19 cellular contexts compared by ENCODE assay signal in the genomic region with DNA sequence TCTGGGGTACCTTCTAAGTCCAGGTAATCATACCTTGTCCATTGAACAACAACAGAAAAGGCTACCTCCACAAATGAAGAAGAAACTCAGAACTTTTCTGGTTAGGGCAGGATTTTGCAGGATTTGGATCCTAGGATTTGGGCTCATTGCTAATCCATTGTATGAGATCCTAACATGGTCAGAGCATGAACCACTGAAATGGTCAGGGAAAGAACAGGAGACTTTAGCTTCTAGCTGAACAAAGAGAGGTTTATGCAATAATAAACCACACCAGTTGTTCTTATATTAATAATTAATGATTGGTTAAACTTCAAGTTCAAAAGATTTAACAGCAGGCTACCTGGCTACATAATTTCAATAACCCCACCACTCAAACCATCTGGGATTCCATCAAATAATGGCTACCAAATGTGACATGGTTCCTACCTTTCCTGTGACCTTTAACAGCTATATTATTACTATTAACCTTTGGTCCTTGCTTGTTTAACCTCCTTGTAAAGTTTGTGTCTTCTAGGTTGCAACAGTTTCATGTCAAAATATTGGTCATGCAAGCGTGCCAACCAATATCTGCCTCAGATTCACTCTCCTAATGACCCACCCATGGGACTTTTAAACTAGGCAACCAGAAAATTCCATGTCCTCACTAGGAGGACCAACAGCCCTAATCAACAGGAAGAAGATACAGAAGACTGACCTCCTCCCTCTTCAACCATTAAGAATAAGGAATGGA.
A peak's percentile ranks its signal among the peaks of the same experiment; 100 is the strongest.
DNase-seq lines count a peak whose midpoint lies in the region; ATAC-seq, FAIRE-seq and TF ChIP-seq lines count a peak whose summit lies in the region.
"Had no signal": no experiment of that assay in that cellular context is flagged by ENCODE, and none has a peak within 500 bp of the region (broad histone marks: within the 10 kb centered on the region; RNA-seq: fewer than 3 reads in every experiment).

No MANE protein-coding gene starts in this region.

- FAIRE-seq in HepG2 (lab: Jason Lieb, UNC), result no peak
- FAIRE-seq: A549, G401.6, GM12891, GM18507 had no signal

- H3K9ac ChIP-seq in liver (ENCODE audit: low read depth in 1 of 2, low read length in 2 of 2) (no peak overlapping the region), HepG2 (ENCODE audit: insufficient read depth, low read depth, low read length) (no peak overlapping the region)
- H3K9ac ChIP-seq: BLaER1 treated with 17β-estradiol and CSF1 and Interleukin-3, amounts not matched to agents 10 nM and 100 nM had no signal

- POLR2A ChIA-PET in HepG2 (lab: Yijun Ruan, JAX), result no interaction called here

- in situ Hi-C loops in HepG2 (cut with HindIII; ENCODE audit: extremely low pct_ligation_motif_present, low pct_unique_long_range_greater_than_20kb), result no loop called here

- no peak overlapping the region for H3K4me2 ChIP-seq in HepG2 (ENCODE audit: low read depth, low read length)
- H3K4me2 ChIP-seq: A549; BLaER1 treated with 17β-estradiol and CSF1 and Interleukin-3, amounts not matched to agents 10 nM and 100 nM had no signal

- no peak for TF ChIP-seq CTCF in liver (IDR thresholded peaks at IDR 0.05; ENCODE audit: low read depth, low read length, missing input control)
- no peak for TF ChIP-seq CTCF in HepG2 (CRISPR knock-in tag; IDR thresholded peaks at IDR 0.05)
- no peak for TF ChIP-seq CTCF in right lobe of liver (IDR thresholded peaks at IDR 0.05)

- no peaks in the 10 kb centered on the region for H4K20me1 ChIP-seq in HepG2 (ENCODE audit: insufficient read depth, low read length)
- H4K20me1 ChIP-seq: BLaER1 treated with 17β-estradiol and CSF1 and Interleukin-3, amounts not matched to agents 10 nM and 100 nM had no signal

- ATAC-seq in HepG2 (no peak), right lobe of liver (peak; percentile 74 to 97 (median 92)), GM18505 (IDR thresholded peaks at IDR 0.05; ENCODE audit: unreplicated experiment) (no peak)
- ATAC-seq: A549; CD8-positive, alpha-beta T cell had no signal

- intact Hi-C loops in HepG2 (cut with micrococcal nuclease; ENCODE audit: unreplicated experiment) (no loop called here), right lobe of liver (cut with DNase I) (no loop called here)

- TF ChIP-seq RAD21 in liver (IDR thresholded peaks at IDR 0.05), result peak; percentile 29 to 42
- TF ChIP-seq RAD21 in HepG2 (CRISPR knock-in tag; IDR thresholded peaks at IDR 0.05), result no peak

- no peak for DNase-seq in HepG2 (ENCODE audit: low spot score)
- DNase-seq in right lobe of liver, result peak in 1 of 3 donors; percentile 51
- DNase-seq in NCI-H187 (lab: John Stamatoyannopoulos, UW), result no peak
- DNase-seq: AML-193; Caco-2; Calu3; CD4-positive, alpha-beta T cell; CD8-positive, alpha-beta T cell; DMS79 treated with DMSO at 0.1 percent for 48 hours; GF-D8 had no signal

- CTCF ChIA-PET in HepG2 (lab: Yijun Ruan, JAX; ENCODE audit: low intra/inter-chr PET ratio, low total read pairs), result no interaction called here

- no peaks in the 10 kb centered on the region for H3K79me2 ChIP-seq in HepG2 (ENCODE audit: insufficient read depth, low read length)

- no peak for TF ChIP-seq POLR2A in HepG2 (IDR thresholded peaks at IDR 0.05; ENCODE audit: insufficient read depth in 1 of 2, low read depth in 2 of 2, low read length in 2 of 2)
- TF ChIP-seq POLR2A in right lobe of liver (IDR thresholded peaks at IDR 0.05), result no peak
- no peak for TF ChIP-seq POLR2A in GM18505 (IDR thresholded peaks at IDR 0.05; ENCODE audit: borderline replicate concordance, extremely low read depth, insufficient read depth, insufficient read length)

- H3K27me3 ChIP-seq in liver (ENCODE audit: control insufficient read depth in 4 of 4, insufficient read depth in 4 of 4, low read length in 3 of 4) (no peaks in the 10 kb centered on the region), HepG2 (ENCODE audit: control insufficient read depth in 1 of 2, insufficient read depth in 2 of 2, low read length in 2 of 2) (no peaks in the 10 kb centered on the region), right lobe of liver (no peaks in the 10 kb centered on the region)
- H3K27me3 ChIP-seq: BLaER1 treated with 17β-estradiol and CSF1 and Interleukin-3, amounts not matched to agents 10 nM and 100 nM had no signal

- TF ChIP-seq EP300 in HepG2 (IDR thresholded peaks at IDR 0.05; ENCODE audit: low read depth in 2 of 2, low read length in 2 of 2) (no peak), HepG2 (CRISPR knock-in tag; IDR thresholded peaks at IDR 0.05; ENCODE audit: borderline replicate concordance) (no peak)

- H3K4me3 ChIP-seq in liver (ENCODE audit: low read depth in 1 of 3, low read length in 3 of 3) (no peak overlapping the region), HepG2 (replicated peaks in 1 of 3; ENCODE audit: insufficient read depth in 1 of 3, low read depth in 2 of 3, low read length in 3 of 3) (no peak overlapping the region), right lobe of liver (no peak overlapping the region)
- H3K4me3 ChIP-seq: A549; BLaER1 treated with 17β-estradiol and CSF1 and Interleukin-3, amounts not matched to agents 10 nM and 100 nM had no signal

- H2AFZ ChIP-seq in HepG2 (ENCODE audit: low read length), result no peak overlapping the region

- WGBS in liver, result 33% methylated on average over 1 of the region's 1 CpG
- 16% methylated on average over 1 of the region's 1 CpG for WGBS in HepG2 (ENCODE audit: low lambda C conversion rate)
- WGBS in right lobe of liver (ENCODE audit: insufficient coverage, low coverage, low lambda C conversion rate, missing lambda C conversion rate), result 13% methylated on average over 1 of the region's 1 CpG

- H3K27ac ChIP-seq in liver (ENCODE audit: low read depth in 1 of 2, low read length in 2 of 2) (peak overlapping the region; percentile 12), HepG2 (ENCODE audit: extremely low read length, insufficient read depth, low read length) (no peak overlapping the region), right lobe of liver (peak overlapping the region in 2 of 3 donors; percentile 60 to 66)
- H3K27ac ChIP-seq: 22Rv1; A549; BLaER1 treated with 17β-estradiol and CSF1 and Interleukin-3, amounts not matched to agents 10 nM and 100 nM; C4-2B had no signal

- H3K9me3 ChIP-seq in liver (ENCODE audit: control insufficient read depth in 4 of 4, low read length in 3 of 4) (no peaks in the 10 kb centered on the region), HepG2 (ENCODE audit: low read length) (no peaks in the 10 kb centered on the region), right lobe of liver (no peaks in the 10 kb centered on the region)
- H3K9me3 ChIP-seq: A549; BLaER1 treated with 17β-estradiol and CSF1 and Interleukin-3, amounts not matched to agents 10 nM and 100 nM; Caco-2 had no signal

- peaks cover 3 to 14% (median 5%) of the 10 kb centered on the region in 4 donors for H3K4me1 ChIP-seq in liver (ENCODE audit: control insufficient read depth in 4 of 4, insufficient read depth in 4 of 4, low read length in 3 of 4)
- no peaks in the 10 kb centered on the region for H3K4me1 ChIP-seq in HepG2 (ENCODE audit: insufficient read depth, low read length)
- peaks cover 0 to 16% (median 2%) of the 10 kb centered on the region in 4 donors for H3K4me1 ChIP-seq in right lobe of liver
- H3K4me1 ChIP-seq: A549; BLaER1 treated with 17β-estradiol and CSF1 and Interleukin-3, amounts not matched to agents 10 nM and 100 nM; Caco-2 had no signal

- no peaks in the 10 kb centered on the region for H3K36me3 ChIP-seq in liver (ENCODE audit: control insufficient read depth in 4 of 4, insufficient read depth in 3 of 4, low read depth in 1 of 4, low read length in 3 of 4)
- H3K36me3 ChIP-seq in HepG2 (replicated peaks in 1 of 2; ENCODE audit: control insufficient read depth in 1 of 2, insufficient read depth in 2 of 2, low read length in 2 of 2), result no peaks in the 10 kb centered on the region
- no peaks in the 10 kb centered on the region for H3K36me3 ChIP-seq in right lobe of liver
- H3K36me3 ChIP-seq: BLaER1 treated with 17β-estradiol and CSF1 and Interleukin-3, amounts not matched to agents 10 nM and 100 nM had no signal

- no TSS peak for BruUV-seq in HepG2 (replicated peaks; lab: Mats Ljungman, UMichigan)

TF ChIP-seq in liver, 16 proteins besides CTCF, POLR2A, EP300 and RAD21 (continues in another document):
- peak in 1 of 2 donors; percentile 50 for TF ChIP-seq JUND (IDR thresholded peaks at IDR 0.05)
- no peak for TF ChIP-seq FOXA1 (IDR thresholded peaks at IDR 0.05)
- no peak for TF ChIP-seq TAF1 (conservative IDR thresholded peaks at IDR 0.05)
- TF ChIP-seq, protein P1, sequence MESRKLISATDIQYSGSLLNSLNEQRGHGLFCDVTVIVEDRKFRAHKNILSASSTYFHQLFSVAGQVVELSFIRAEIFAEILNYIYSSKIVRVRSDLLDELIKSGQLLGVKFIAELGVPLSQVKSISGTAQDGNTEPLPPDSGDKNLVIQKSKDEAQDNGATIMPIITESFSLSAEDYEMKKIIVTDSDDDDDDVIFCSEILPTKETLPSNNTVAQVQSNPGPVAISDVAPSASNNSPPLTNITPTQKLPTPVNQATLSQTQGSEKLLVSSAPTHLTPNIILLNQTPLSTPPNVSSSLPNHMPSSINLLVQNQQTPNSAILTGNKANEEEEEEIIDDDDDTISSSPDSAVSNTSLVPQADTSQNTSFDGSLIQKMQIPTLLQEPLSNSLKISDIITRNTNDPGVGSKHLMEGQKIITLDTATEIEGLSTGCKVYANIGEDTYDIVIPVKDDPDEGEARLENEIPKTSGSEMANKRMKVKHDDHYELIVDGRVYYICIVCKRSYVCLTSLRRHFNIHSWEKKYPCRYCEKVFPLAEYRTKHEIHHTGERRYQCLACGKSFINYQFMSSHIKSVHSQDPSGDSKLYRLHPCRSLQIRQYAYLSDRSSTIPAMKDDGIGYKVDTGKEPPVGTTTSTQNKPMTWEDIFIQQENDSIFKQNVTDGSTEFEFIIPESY (IDR thresholded peaks at IDR 0.05), result peak; percentile 50
- peak; percentile 81 for TF ChIP-seq YY1 (IDR thresholded peaks at IDR 0.05)

TF ChIP-seq in HepG2, 621 proteins besides CTCF, POLR2A, EP300 and RAD21 (continues in another document):
- TF ChIP-seq ZNF251 (CRISPR knock-in tag; IDR thresholded peaks at IDR 0.05) (no peak), ZNF225 (CRISPR knock-in tag; IDR thresholded peaks at IDR 0.05) (no peak), WIZ (CRISPR knock-in tag; IDR thresholded peaks at IDR 0.05) (no peak), MIER2 (CRISPR knock-in tag; IDR thresholded peaks at IDR 0.05) (no peak), NFYC (CRISPR knock-in tag; IDR thresholded peaks at IDR 0.05) (no peak), AKAP8 (CRISPR knock-in tag; IDR thresholded peaks at IDR 0.05) (no peak), HDAC2 (CRISPR knock-in tag; IDR thresholded peaks at IDR 0.05) (no peak)
- TF ChIP-seq, protein P2, sequence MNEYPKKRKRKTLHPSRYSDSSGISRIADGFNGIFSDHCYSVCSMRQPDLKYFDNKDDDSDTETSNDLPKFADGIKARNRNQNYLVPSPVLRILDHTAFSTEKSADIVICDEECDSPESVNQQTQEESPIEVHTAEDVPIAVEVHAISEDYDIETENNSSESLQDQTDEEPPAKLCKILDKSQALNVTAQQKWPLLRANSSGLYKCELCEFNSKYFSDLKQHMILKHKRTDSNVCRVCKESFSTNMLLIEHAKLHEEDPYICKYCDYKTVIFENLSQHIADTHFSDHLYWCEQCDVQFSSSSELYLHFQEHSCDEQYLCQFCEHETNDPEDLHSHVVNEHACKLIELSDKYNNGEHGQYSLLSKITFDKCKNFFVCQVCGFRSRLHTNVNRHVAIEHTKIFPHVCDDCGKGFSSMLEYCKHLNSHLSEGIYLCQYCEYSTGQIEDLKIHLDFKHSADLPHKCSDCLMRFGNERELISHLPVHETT (CRISPR knock-in tag; conservative IDR thresholded peaks at IDR 0.05), result no peak

Comparison
In these comparisons a context has a peak if more than half of its experiments do, and no peak if none do; other contexts are left out.
1. ATAC-seq: peak in right lobe of liver (4 of 4); none in HepG2 (single experiment) and GM18505 (single experiment).